1 cellular context compared by ENCODE assay signal in the genomic region with DNA sequence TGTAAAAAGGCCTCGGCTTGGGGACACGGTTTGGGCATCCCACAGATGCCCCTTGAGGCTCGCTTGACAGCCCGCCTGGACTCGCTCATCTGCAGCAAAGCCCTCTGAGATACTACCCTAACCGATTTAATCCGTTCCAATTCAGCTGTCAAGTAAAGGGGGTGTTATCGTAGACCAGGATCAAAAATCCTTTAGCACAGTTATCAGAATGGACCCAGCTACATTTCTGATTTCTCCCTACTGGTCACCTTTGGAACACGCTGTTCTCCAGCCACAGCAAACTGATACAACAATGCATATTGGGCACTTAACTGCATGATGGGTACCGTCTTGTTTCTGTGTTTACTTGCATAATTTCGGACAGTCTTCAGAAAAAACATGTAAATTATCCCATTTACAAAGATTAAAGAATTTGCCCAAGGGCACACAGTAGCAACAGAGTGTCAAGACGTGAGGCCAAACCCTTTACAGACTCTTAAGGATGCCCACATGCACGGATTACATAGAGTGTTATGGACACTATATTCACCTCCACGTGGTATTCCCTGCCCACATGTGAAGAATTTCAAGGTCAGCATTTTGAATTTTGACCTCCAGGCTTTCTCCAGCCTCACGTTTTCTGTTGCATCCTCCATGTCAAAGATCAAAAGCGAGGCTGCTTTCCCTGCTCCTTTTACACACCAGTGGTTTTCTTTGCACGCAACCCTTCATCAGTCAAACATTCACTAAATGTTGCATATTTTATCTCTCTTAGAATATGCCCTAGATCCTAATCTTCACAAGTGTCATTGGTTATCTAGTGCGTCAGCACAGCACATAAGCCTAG.
A peak's percentile ranks its signal among the peaks of the same experiment; 100 is the strongest.
TF ChIP-seq lines count a peak whose summit lies in the region.

No MANE protein-coding gene starts in this region.

TF ChIP-seq in H1, 55 proteins besides CTCF, POLR2A, EP300 and RAD21:
- TF ChIP-seq SP1 (IDR thresholded peaks at IDR 0.05; ENCODE audit: low read depth, low read length) (no peak), RNF2 (IDR thresholded peaks at IDR 0.05; ENCODE audit: borderline replicate concordance, low read depth, low read length, missing control alignments, poor library complexity, severe bottlenecking) (peak; percentile 58), NANOG (IDR thresholded peaks at IDR 0.05; ENCODE audit: insufficient read depth, low read depth, low read length, poor library complexity, severe bottlenecking) (no peak), EGR1 (IDR thresholded peaks at IDR 0.05; ENCODE audit: borderline replicate concordance, low read depth, low read length) (no peak), CHD2 (IDR thresholded peaks at IDR 0.05; ENCODE audit: low read length) (no peak)
